23 cellular contexts compared by ENCODE assay signal in genomic region chr10:3062502-3063186, GRCh38. TPM values are rescaled to one million over a fixed set of nuclear protein-coding genes. Genes with fewer than 3 reads are reported as not detected.
DNase-seq lines count a peak whose midpoint lies in the region; ATAC-seq, FAIRE-seq and TF ChIP-seq lines count a peak whose summit lies in the region.
"Had no signal": no experiment of that assay in that cellular context is flagged by ENCODE, and none has a peak within 500 bp of the region (broad histone marks: within the 10 kb centered on the region; RNA-seq: fewer than 3 reads in every experiment).

No MANE protein-coding gene starts in this region.

- no peak overlapping the region for H3K4ac ChIP-seq in trophoblast cell (ENCODE audit: low read depth, low read length)

- no peak overlapping the region for H3K9ac ChIP-seq in trophoblast cell (ENCODE audit: low read length)
- H3K9ac ChIP-seq: GM23248 had no signal

- no peak overlapping the region for H4K8ac ChIP-seq in trophoblast cell (ENCODE audit: low read depth, low read length)

- TF ChIP-seq CTCF in A549 (IDR thresholded peaks at IDR 0.05), result no peak
- no peak for TF ChIP-seq CTCF in HEK293 (tag by site-specific recombination; IDR thresholded peaks at IDR 0.05)
- no peak for TF ChIP-seq CTCF in bronchial epithelial cell (IDR thresholded peaks at IDR 0.05; ENCODE audit: insufficient read depth, low read length, severe bottlenecking)
- TF ChIP-seq CTCF in psoas muscle (IDR thresholded peaks at IDR 0.05), result no peak
- no peak for TF ChIP-seq CTCF in WERI-Rb-1 (IDR thresholded peaks at IDR 0.05; ENCODE audit: low read depth, low read length)

- no peak overlapping the region for H3K18ac ChIP-seq in trophoblast cell (ENCODE audit: low read length)

- CTCF ChIA-PET in A549 (lab: Yijun Ruan, JAX), result no interaction called here
- CTCF ChIA-PET in HEK293 (lab: Yijun Ruan, JAX), result interaction anchor here (1.5 kb wide), 1 partner anchor 19 kb away, joined by 4 read pairs; no protein-coding TSS in a partner anchor

- POLR2A ChIA-PET in A549 (lab: Yijun Ruan, JAX) (no interaction called here), HEK293 (lab: Yijun Ruan, JAX) (no interaction called here)

- 77% methylated on average over 6 of the region's 6 CpGs for WGBS in A549 (ENCODE audit: missing lambda C conversion rate)
- 100% methylated on average over 3 of the region's 6 CpGs for WGBS in trophoblast cell (ENCODE audit: extremely low coverage, insufficient coverage, insufficient read length)
- WGBS in psoas muscle, 3 donors, result 55 to 83% (median 57%) methylated on average over 5 of the region's 6 CpGs

- no peak overlapping the region for H2AK5ac ChIP-seq in trophoblast cell (ENCODE audit: low read length)

- H3K79me1 ChIP-seq in trophoblast cell (ENCODE audit: low read length), result peaks cover 16% of the 10 kb centered on the region

- no peak overlapping the region for H4K12ac ChIP-seq in trophoblast cell (ENCODE audit: low read depth, low read length)

- no peak for TF ChIP-seq EP300 in A549 (IDR thresholded peaks at IDR 0.05)

- no peak for ATAC-seq in A549
- ATAC-seq in psoas muscle, result no peak

- TF ChIP-seq RAD21 in A549 (conservative IDR thresholded peaks at IDR 0.05 in 1 of 2, IDR thresholded peaks at IDR 0.05 in 1 of 2), result no peak

- FAIRE-seq in A549 (lab: Jason Lieb, UNC) (no peak), bronchial epithelial cell (lab: Jason Lieb, UNC) (peak; percentile 28)
- FAIRE-seq: GM12891, GM19239, H54 had no signal

- no peaks in the 10 kb centered on the region for H3K36me3 ChIP-seq in HEK293 (ENCODE audit: control insufficient read depth in 2 of 2, insufficient read depth in 1 of 2, low read length in 2 of 2)
- no peaks in the 10 kb centered on the region for H3K36me3 ChIP-seq in bronchial epithelial cell (ENCODE audit: control insufficient read depth, insufficient read depth, low read length)
- H3K36me3 ChIP-seq in trophoblast cell (ENCODE audit: control insufficient read depth in 1 of 2, insufficient read depth in 2 of 2, low read length in 2 of 2), result no peaks in the 10 kb centered on the region
- no peaks in the 10 kb centered on the region for H3K36me3 ChIP-seq in psoas muscle (ENCODE audit: insufficient read depth in 1 of 2, low read depth in 1 of 2)
- no peaks in the 10 kb centered on the region for H3K36me3 ChIP-seq in WERI-Rb-1
- H3K36me3 ChIP-seq: BE2C had no signal

- TF ChIP-seq POLR2A in A549 (IDR thresholded peaks at IDR 0.05; ENCODE audit: low read length), result no peak

- H3K4me3 ChIP-seq in A549, result no peak overlapping the region
- no peak overlapping the region for H3K4me3 ChIP-seq in HEK293 (ENCODE audit: low read depth, low read length)
- no peak overlapping the region for H3K4me3 ChIP-seq in bronchial epithelial cell (ENCODE audit: low read depth, low read length)
- H3K4me3 ChIP-seq in trophoblast cell (ENCODE audit: low read depth, low read length), result no peak overlapping the region
- no peak overlapping the region for H3K4me3 ChIP-seq in psoas muscle
- no peak overlapping the region for H3K4me3 ChIP-seq in WERI-Rb-1 (ENCODE audit: low read depth, low read length)
- H3K4me3 ChIP-seq: GM23248 had no signal

- H2BK120ac ChIP-seq in trophoblast cell (ENCODE audit: insufficient read depth, low read length, poor library complexity), result no peak overlapping the region

- H3K14ac ChIP-seq in trophoblast cell (ENCODE audit: low read length), result no peak overlapping the region

- H3K27me3 ChIP-seq in bronchial epithelial cell (ENCODE audit: control insufficient read depth, insufficient read depth, low read length), result no peaks in the 10 kb centered on the region
- H3K27me3 ChIP-seq in trophoblast cell (ENCODE audit: insufficient read depth, low read length), result no peaks in the 10 kb centered on the region
- H3K27me3 ChIP-seq in psoas muscle (ENCODE audit: insufficient read depth in 3 of 3, low read length in 2 of 3), result peaks cover 0 to 29% (median 4%) of the 10 kb centered on the region in 3 donors
- no peaks in the 10 kb centered on the region for H3K27me3 ChIP-seq in WERI-Rb-1 (ENCODE audit: insufficient read depth, low read depth, severe bottlenecking)

- H3K4me2 ChIP-seq in A549, result peak overlapping the region; percentile 47; the same call in 2 of the 3 replicates
- no peak overlapping the region for H3K4me2 ChIP-seq in trophoblast cell (ENCODE audit: low read length)

- H3K27ac ChIP-seq in A549 (no peak overlapping the region), HEK293 (ENCODE audit: extremely low read depth, low read depth, low read length) (no peak overlapping the region), trophoblast cell (ENCODE audit: low read depth, low read length) (no peak overlapping the region), psoas muscle (no peak overlapping the region), WERI-Rb-1 (no peak overlapping the region)
- H3K27ac ChIP-seq: GM23248, HL-60 had no signal

- no peak overlapping the region for H2BK5ac ChIP-seq in trophoblast cell (ENCODE audit: low read depth, low read length, poor library complexity)

- no peak overlapping the region for H2AFZ ChIP-seq in trophoblast cell (ENCODE audit: insufficient read depth, low read length, poor library complexity)
- H2AFZ ChIP-seq: GM23248 had no signal

- DNase-seq in A549 (ENCODE audit: low read depth in 1 of 2, low spot score in 1 of 2) (no peak), bronchial epithelial cell (ENCODE audit: low read depth) (no peak), trophoblast cell (no peak), psoas muscle (no peak), WERI-Rb-1 (no peak), NCI-H2107 (lab: John Stamatoyannopoulos, UW) (no peak)
- DNase-seq: ACHN; BE2C; C1 segment of cervical spinal cord; CD4-positive, CD25-positive, alpha-beta regulatory T cell; CD8-positive, alpha-beta memory T cell; COR-L47; DND-41; EL; GM23248; HCEC 1CT; HFFc6; IMR-90 had no signal

- H3K9me3 ChIP-seq in A549, result no peaks in the 10 kb centered on the region
- no peaks in the 10 kb centered on the region for H3K9me3 ChIP-seq in HEK293 (ENCODE audit: control insufficient read depth, insufficient read depth, low read depth, low read length)
- H3K9me3 ChIP-seq in trophoblast cell (ENCODE audit: insufficient read depth, low read depth, low read length), result no peaks in the 10 kb centered on the region
- no peaks in the 10 kb centered on the region for H3K9me3 ChIP-seq in psoas muscle
- H3K9me3 ChIP-seq in WERI-Rb-1 (ENCODE audit: severe bottlenecking), result no peaks in the 10 kb centered on the region
- H3K9me3 ChIP-seq: BE2C had no signal

- no peak overlapping the region for H3K23ac ChIP-seq in trophoblast cell (ENCODE audit: low read length)

- peaks cover 20% of the 10 kb centered on the region for H3K4me1 ChIP-seq in A549
- H3K4me1 ChIP-seq in HEK293 (ENCODE audit: control insufficient read depth, insufficient read depth, low read length), result no peaks in the 10 kb centered on the region; the same call in 1 of the 2 replicates
- peaks cover 8 to 12% of the 10 kb centered on the region in 2 experiments for H3K4me1 ChIP-seq in trophoblast cell (ENCODE audit: control insufficient read depth in 1 of 2, insufficient read depth in 2 of 2, low read length in 2 of 2)
- H3K4me1 ChIP-seq in psoas muscle, result no peaks in the 10 kb centered on the region
- H3K4me1 ChIP-seq: BE2C had no signal

- intact Hi-C loops in psoas muscle (cut with DNase I), result no loop called here

- H4K91ac ChIP-seq in trophoblast cell (ENCODE audit: low read depth, low read length), result no peak overlapping the region

- H3K79me2 ChIP-seq in trophoblast cell (ENCODE audit: control insufficient read depth, insufficient read depth, low read length, poor library complexity), result peaks cover 5% of the 10 kb centered on the region

- H2BK12ac ChIP-seq in trophoblast cell (ENCODE audit: low read length), result peak overlapping the region; percentile 32

TF ChIP-seq in A549, 52 proteins besides CTCF, POLR2A, EP300 and RAD21 (continues in another document):
- no peak for TF ChIP-seq CHD4 (IDR thresholded peaks at IDR 0.05; ENCODE audit: borderline replicate concordance)
- no peak for TF ChIP-seq SREBF2 (IDR thresholded peaks at IDR 0.05)
- TF ChIP-seq RNF2 (IDR thresholded peaks at IDR 0.05; ENCODE audit: borderline replicate concordance, low read depth), result no peak
- no peak for TF ChIP-seq E2F6 (IDR thresholded peaks at IDR 0.05; ENCODE audit: borderline replicate concordance, low read depth)
- no peak for TF ChIP-seq EHMT2 (IDR thresholded peaks at IDR 0.05; ENCODE audit: low read depth)
- TF ChIP-seq ZSCAN20 (CRISPR knock-in tag; IDR thresholded peaks at IDR 0.05), result no peak
- TF ChIP-seq HEYL (CRISPR knock-in tag; IDR thresholded peaks at IDR 0.05), result no peak

TF ChIP-seq in HEK293, 187 proteins besides CTCF, POLR2A, EP300 and RAD21 (continues in another document):
- peak; percentile 17; the same call in 1 of the 2 replicates for TF ChIP-seq KLF17 (tag by site-specific recombination; IDR thresholded peaks at IDR 0.05)

RNA-seq across cellular contexts. Expression of gene PFKP, which starts 4.7 kb away (rescaled TPM):
- polyA plus RNA-seq in A549 (2011; rRNA removed) (164 and 166 TPM in 2 replicates), A549 (2017; fragmentation: RNase III; extraction: RNeasy Plus Mini Kit Qiagen cat#74134 plus additional on column Dnase treatment) (273 to 329 TPM (median 279 TPM) in 3 replicates), psoas muscle (10 to 100 TPM; 12.2 to 87.6 (median 33.1) TPM)
- polyA plus RNA-seq in A549 (2012; cell fraction: cytosol; rRNA removed), result 360 and 395 TPM in 2 replicates
- 741 and 798 TPM in 2 replicates for polyA plus RNA-seq in A549 (2012; cell fraction: nucleus; rRNA removed)
- polyA minus RNA-seq in A549 (2011; rRNA and poly(A)+ RNA removed), result 130 and 164 TPM in 2 replicates
- total RNA-seq in bronchial epithelial cell (188 and 196 TPM in 2 replicates), psoas muscle (100 to 1,000 TPM in 1 of 4 donors, 10 to 100 TPM in 3; 12.4 to 104 (median 56.4) TPM)
- 229 and 243 TPM in 2 replicates for polyA plus RNA-seq in trophoblast cell (2013)
